In genomic region chr14:24806061-24806678, GRCh38 we compare ENCODE assay signal across 7 cellular contexts.
DNase-seq lines count a peak whose midpoint lies in the region; ATAC-seq and TF ChIP-seq lines count a peak whose summit lies in the region.

No MANE protein-coding gene starts in this region.

- no peaks in the 10 kb centered on the region for H3K79me2 ChIP-seq in hepatocyte
- no peaks in the 10 kb centered on the region for H3K79me2 ChIP-seq in smooth muscle cell (ENCODE audit: low read depth)

- no peak overlapping the region for H3K4me2 ChIP-seq in hepatocyte
- H3K4me2 ChIP-seq in smooth muscle cell = no peak overlapping the region

- no peak overlapping the region for H3K9ac ChIP-seq in smooth muscle cell (ENCODE audit: low read depth)

- DNase-seq in GM12865 (ENCODE audit: low read depth) (peak; percentile 57), NCI-H82 (lab: John Stamatoyannopoulos, UW) (peak; percentile 69), amniotic stem cell (lab: John Stamatoyannopoulos, UW) (peak; percentile 39), hepatocyte (ENCODE audit: low spot score) (peak; percentile 85), smooth muscle cell (lab: John Stamatoyannopoulos, UW; ENCODE audit: unreplicated experiment) (no peak)

- ATAC-seq in HG02759 (IDR thresholded peaks at IDR 0.05; ENCODE audit: unreplicated experiment) = peak; percentile 78
- ATAC-seq in GM21825 (IDR thresholded peaks at IDR 0.05; ENCODE audit: unreplicated experiment) = no peak

- H2AFZ ChIP-seq in hepatocyte (no peak overlapping the region), smooth muscle cell (ENCODE audit: low read depth) (no peak overlapping the region)

- H3K27ac ChIP-seq in hepatocyte = peak overlapping the region; percentile 55
- H3K27ac ChIP-seq in smooth muscle cell (ENCODE audit: low read depth) = no peak overlapping the region

- H3K9me2 ChIP-seq in hepatocyte (replicated peaks; ENCODE audit: insufficient read depth) = no peaks in the 10 kb centered on the region

- H3K9me3 ChIP-seq in hepatocyte (ENCODE audit: low read depth) (no peaks in the 10 kb centered on the region), smooth muscle cell (replicated peaks; ENCODE audit: low read depth) (no peaks in the 10 kb centered on the region)

- H3K27me3 ChIP-seq in hepatocyte = no peaks in the 10 kb centered on the region
- no peaks in the 10 kb centered on the region for H3K27me3 ChIP-seq in smooth muscle cell (ENCODE audit: low read depth)

- H3K4me3 ChIP-seq in GM12865 (ENCODE audit: low read depth, low read length) (no peak overlapping the region), hepatocyte (no peak overlapping the region), smooth muscle cell (no peak overlapping the region)

- H3F3A ChIP-seq in smooth muscle cell (ENCODE audit: low read depth) = no peaks in the 10 kb centered on the region

- 38% methylated on average over 9 of the region's 9 CpGs for WGBS in hepatocyte (ENCODE audit: low lambda C conversion rate, missing lambda C conversion rate)
- WGBS in smooth muscle cell (ENCODE audit: low lambda C conversion rate) = 40% methylated on average over 9 of the region's 9 CpGs

- H3K36me3 ChIP-seq in hepatocyte (replicated peaks; ENCODE audit: insufficient read depth, low read depth) (no peaks in the 10 kb centered on the region), smooth muscle cell (ENCODE audit: low read depth) (no peaks in the 10 kb centered on the region)

- H3K4me1 ChIP-seq in hepatocyte (ENCODE audit: insufficient read depth) (peaks cover 54% of the 10 kb centered on the region), smooth muscle cell (ENCODE audit: low read depth) (no peaks in the 10 kb centered on the region)

- H4K20me1 ChIP-seq in hepatocyte (ENCODE audit: insufficient read depth, poor library complexity, severe bottlenecking) (no peaks in the 10 kb centered on the region), smooth muscle cell (ENCODE audit: low read depth) (peaks cover 3% of the 10 kb centered on the region)

- TF ChIP-seq CTCF in GM12865 (IDR thresholded peaks at IDR 0.05; ENCODE audit: insufficient read depth, low read depth, low read length, missing control alignments) = peak; percentile 66
- peak; percentile 91 for TF ChIP-seq CTCF in hepatocyte (IDR thresholded peaks at IDR 0.05; ENCODE audit: poor library complexity)
- peak; percentile 83 for TF ChIP-seq CTCF in smooth muscle cell (IDR thresholded peaks at IDR 0.05; ENCODE audit: borderline replicate concordance, insufficient read depth, poor library complexity, severe bottlenecking)
